In the genomic region with DNA sequence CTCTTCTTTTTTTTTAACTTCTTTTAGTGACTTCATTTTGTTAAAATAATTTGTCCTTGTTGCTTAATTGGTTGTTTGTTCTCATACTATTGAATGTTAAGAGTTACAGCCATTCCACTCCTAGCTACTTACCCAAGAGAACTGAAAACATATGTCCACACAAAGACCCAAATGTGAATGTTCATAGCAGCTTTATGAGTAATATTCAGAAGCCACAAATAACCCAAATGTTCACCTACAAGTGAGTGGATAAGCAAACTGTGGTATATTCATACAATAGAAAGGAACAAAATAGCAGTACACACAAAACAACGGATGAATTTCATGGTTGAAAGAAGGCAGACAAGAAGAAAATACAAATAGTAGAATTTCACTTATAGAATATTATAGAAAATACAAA, we compare ENCODE assay signal across 24 cellular contexts. TPM values are rescaled to one million over a fixed set of nuclear protein-coding genes. Genes with fewer than 3 reads are reported as not detected.
DNase-seq lines count a peak whose midpoint lies in the region; ATAC-seq and TF ChIP-seq lines count a peak whose summit lies in the region.
"Had no signal": no experiment of that assay in that cellular context is flagged by ENCODE, and none has a peak within 500 bp of the region (broad histone marks: within the 10 kb centered on the region; RNA-seq: fewer than 3 reads in every experiment).

No MANE protein-coding gene starts in this region.

- CTCF ChIA-PET in A673 (lab: Charles Lee): no interaction called here

- no peaks in the 10 kb centered on the region for H3K9me3 Mint-ChIP-seq in activated naive CD8-positive, alpha-beta T cell treated with anti-CD3 and anti-CD28 coated beads, Interleukin-2, amount 50 U/mL, for 24 hours
- H3K9me3 Mint-ChIP-seq in activated naive CD8-positive, alpha-beta T cell treated with anti-CD3 and anti-CD28 coated beads for 36 hours: no peaks in the 10 kb centered on the region
- H3K9me3 Mint-ChIP-seq in natural killer cell: no peaks in the 10 kb centered on the region

- H3K36me3 ChIP-seq in A673 (ENCODE audit: insufficient read depth, low read length, poor library complexity, severe bottlenecking): no peaks in the 10 kb centered on the region
- H3K36me3 ChIP-seq: BE2C had no signal

- DNase-seq in activated naive CD8-positive, alpha-beta T cell treated with anti-CD3 and anti-CD28 coated beads, Interleukin-2, amount 50 U/mL, for 24 hours: no peak
- DNase-seq in activated naive CD8-positive, alpha-beta T cell treated with anti-CD3 and anti-CD28 coated beads for 36 hours: no peak
- DNase-seq in SW480 (ENCODE audit: low spot score) (no peak), natural killer cell (no peak), A673 (ENCODE audit: low spot score) (no peak)
- DNase-seq: BE2C; Caco-2; CD4-positive, CD25-positive, alpha-beta regulatory T cell; DMS153; GDM1; Kasumi-1; NCI-H1092 treated with DMSO at 0.1 percent for 48 hours; NCI-H1694; NCI-H2227 treated with DMSO at 0.1 percent for 48 hours; NCI-H510A treated with DMSO at 0.1 percent for 48 hours; NCI-H774 had no signal

- no peaks in the 10 kb centered on the region for H3K4me1 Mint-ChIP-seq in activated naive CD8-positive, alpha-beta T cell treated with anti-CD3 and anti-CD28 coated beads, Interleukin-2, amount 50 U/mL, for 24 hours
- peaks cover 8% of the 10 kb centered on the region for H3K4me1 Mint-ChIP-seq in activated naive CD8-positive, alpha-beta T cell treated with anti-CD3 and anti-CD28 coated beads for 36 hours
- H3K4me1 Mint-ChIP-seq in natural killer cell: no peaks in the 10 kb centered on the region

- POLR2A ChIA-PET in A673 (lab: Charles Lee; ENCODE audit: low non-redundant PET): no interaction called here

- BruUV-seq in A673 (replicated peaks; lab: Mats Ljungman, UMichigan): no TSS peak

- no peak overlapping the region for H3K27ac ChIP-seq in A673 (ENCODE audit: low read depth, low read length, poor library complexity, severe bottlenecking)

- peak; percentile 28 for ATAC-seq in activated naive CD8-positive, alpha-beta T cell treated with anti-CD3 and anti-CD28 coated beads, Interleukin-2, amount 50 U/mL, for 24 hours
- ATAC-seq in GM19351 (IDR thresholded peaks at IDR 0.05; ENCODE audit: unreplicated experiment) (peak; percentile 88), HG03442 (IDR thresholded peaks at IDR 0.05; ENCODE audit: unreplicated experiment) (peak; percentile 72), natural killer cell (no peak)
- ATAC-seq: Right ventricle myocardium inferior had no signal

- H3K4me3 Mint-ChIP-seq in activated naive CD8-positive, alpha-beta T cell treated with anti-CD3 and anti-CD28 coated beads, Interleukin-2, amount 50 U/mL, for 24 hours: no peak overlapping the region
- no peak overlapping the region for H3K4me3 Mint-ChIP-seq in activated naive CD8-positive, alpha-beta T cell treated with anti-CD3 and anti-CD28 coated beads for 36 hours
- H3K4me3 Mint-ChIP-seq in natural killer cell: no peak overlapping the region
- H3K4me3 Mint-ChIP-seq: CD4-positive, CD25-positive, alpha-beta regulatory T cell had no signal

- H3K27me3 Mint-ChIP-seq in activated naive CD8-positive, alpha-beta T cell treated with anti-CD3 and anti-CD28 coated beads, Interleukin-2, amount 50 U/mL, for 24 hours: peaks cover 1% of the 10 kb centered on the region
- peaks cover 10% of the 10 kb centered on the region for H3K27me3 Mint-ChIP-seq in activated naive CD8-positive, alpha-beta T cell treated with anti-CD3 and anti-CD28 coated beads for 36 hours
- peaks cover 18 to 21% of the 10 kb centered on the region in 2 donors for H3K27me3 Mint-ChIP-seq in natural killer cell (ENCODE audit: low read depth in 2 of 2)

- no peaks in the 10 kb centered on the region for H3K36me3 Mint-ChIP-seq in activated naive CD8-positive, alpha-beta T cell treated with anti-CD3 and anti-CD28 coated beads, Interleukin-2, amount 50 U/mL, for 24 hours (ENCODE audit: low read depth)
- H3K36me3 Mint-ChIP-seq in activated naive CD8-positive, alpha-beta T cell treated with anti-CD3 and anti-CD28 coated beads for 36 hours: no peaks in the 10 kb centered on the region
- no peaks in the 10 kb centered on the region for H3K36me3 Mint-ChIP-seq in natural killer cell
- H3K36me3 Mint-ChIP-seq: CD4-positive, CD25-positive, alpha-beta regulatory T cell had no signal

- TF ChIP-seq CTCF in natural killer cell (IDR thresholded peaks at IDR 0.05) (no peak), A673 (conservative IDR thresholded peaks at IDR 0.05; ENCODE audit: low read depth, low read length) (no peak)

- H3K27me3 ChIP-seq in A673 (replicated peaks; ENCODE audit: insufficient read depth, low read depth, low read length, poor library complexity): peaks cover 36% of the 10 kb centered on the region
- H3K27me3 ChIP-seq: BE2C had no signal

- no peaks in the 10 kb centered on the region for H3K9me3 ChIP-seq in A673 (ENCODE audit: low read depth, low read length, poor library complexity, severe bottlenecking)
- H3K9me3 ChIP-seq: BE2C had no signal

- no peaks in the 10 kb centered on the region for H3K4me1 ChIP-seq in A673 (ENCODE audit: insufficient read depth, low read length, poor library complexity, severe bottlenecking)
- H3K4me1 ChIP-seq: BE2C, Caco-2 had no signal

- no peak overlapping the region for H3K4me3 ChIP-seq in A673 (ENCODE audit: low read depth, low read length, poor library complexity, severe bottlenecking)

- intact Hi-C loops in natural killer cell (cut with micrococcal nuclease): no loop called here
- intact Hi-C loops in A673 (cut with micrococcal nuclease; ENCODE audit: unreplicated experiment): no loop called here

- H3K27ac Mint-ChIP-seq in activated naive CD8-positive, alpha-beta T cell treated with anti-CD3 and anti-CD28 coated beads, Interleukin-2, amount 50 U/mL, for 24 hours: no peak overlapping the region
- no peak overlapping the region for H3K27ac Mint-ChIP-seq in activated naive CD8-positive, alpha-beta T cell treated with anti-CD3 and anti-CD28 coated beads for 36 hours
- H3K27ac Mint-ChIP-seq in natural killer cell: no peak overlapping the region
- H3K27ac Mint-ChIP-seq: CD4-positive, CD25-positive, alpha-beta regulatory T cell had no signal

RNA-seq across cellular contexts. Expression of a gene that starts 1.4 kb away (rescaled TPM):
- not detected for total RNA-seq in activated naive CD8-positive, alpha-beta T cell treated with anti-CD3 and anti-CD28 coated beads for 36 hours
- total RNA-seq in natural killer cell (not detected), A673 (2021) (not detected in 2 replicates)
- total RNA-seq: A172; Caco-2; CD4-positive, CD25-positive, alpha-beta regulatory T cell; Daoy; H1; OCI-LY7; Right ventricle myocardium inferior; SK-MEL-5 had no signal

RNA-seq across cellular contexts. Expression of a gene that starts 9.4 kb away (rescaled TPM):
- not detected for total RNA-seq in activated naive CD8-positive, alpha-beta T cell treated with anti-CD3 and anti-CD28 coated beads for 36 hours
- not detected for total RNA-seq in natural killer cell
- total RNA-seq in A673 (2021): not detected in 2 replicates
- total RNA-seq: A172; Caco-2; CD4-positive, CD25-positive, alpha-beta regulatory T cell; Daoy; H1; OCI-LY7; Right ventricle myocardium inferior; SK-MEL-5 had no signal

RNA-seq across cellular contexts. Expression of a gene that starts 28.8 kb away (rescaled TPM):
- not detected for total RNA-seq in activated naive CD8-positive, alpha-beta T cell treated with anti-CD3 and anti-CD28 coated beads for 36 hours
- not detected for total RNA-seq in natural killer cell
- total RNA-seq in A673 (2021): not detected in 2 replicates
- total RNA-seq: A172; Caco-2; CD4-positive, CD25-positive, alpha-beta regulatory T cell; Daoy; H1; OCI-LY7; Right ventricle myocardium inferior; SK-MEL-5 had no signal

RNA-seq across cellular contexts. Expression of a gene that starts 45.2 kb away (rescaled TPM):
- total RNA-seq in activated naive CD8-positive, alpha-beta T cell treated with anti-CD3 and anti-CD28 coated beads for 36 hours: not detected
- total RNA-seq in natural killer cell: not detected
- total RNA-seq in A673 (2021): not detected in 2 replicates
- total RNA-seq: A172; Caco-2; CD4-positive, CD25-positive, alpha-beta regulatory T cell; Daoy; H1; OCI-LY7; Right ventricle myocardium inferior; SK-MEL-5 had no signal

Comparison
In these comparisons a context has a peak if more than half of its experiments do, and no peak if none do; other contexts are left out.
1. ATAC-seq: peak in activated naive CD8-positive, alpha-beta T cell treated with anti-CD3 and anti-CD28 coated beads, Interleukin-2, amount 50 U/mL, for 24 hours (single experiment), GM19351 (single experiment) and HG03442 (single experiment); none in natural killer cell (0 of 3).